ENCODE assay signal across 1 cellular context in genomic region chr6:11830105-11830504, GRCh38.
TF ChIP-seq lines count a peak whose summit lies in the region.

No MANE protein-coding gene starts in this region.

TF ChIP-seq in GM12878, 131 proteins besides CTCF, POLR2A, EP300 and RAD21 (continued from another document):
- TF ChIP-seq ZBTB4 (CRISPR knock-in tag; IDR thresholded peaks at IDR 0.05) (no peak), IKZF1 (conservative IDR thresholded peaks at IDR 0.05) (peak; percentile 65), TCF12 (IDR thresholded peaks at IDR 0.05; ENCODE audit: low read depth, low read length) (peak; percentile 93), RBBP5 (conservative IDR thresholded peaks at IDR 0.05) (no peak), ZNF384 (IDR thresholded peaks at IDR 0.05; ENCODE audit: borderline replicate concordance, low read depth, low read length) (no peak), KLF5 (IDR thresholded peaks at IDR 0.05; ENCODE audit: partially characterized antibody) (peak; percentile 58), ZBTB33 (IDR thresholded peaks at IDR 0.05) (no peak), BHLHE40 (IDR thresholded peaks at IDR 0.05; ENCODE audit: borderline replicate concordance in 1 of 2, low read depth in 2 of 2, low read length in 1 of 2) (peak in 1 of 2 experiments; percentile 40; a peak in 1 of 4 replicates), CHD2 (IDR thresholded peaks at IDR 0.05; ENCODE audit: borderline replicate concordance, low read depth, low read length) (0 out of 2 replicates have a peak, but pooled peaks have one; percentile 31), MEF2B (IDR thresholded peaks at IDR 0.05; ENCODE audit: partially characterized antibody, poor library complexity, severe bottlenecking) (peak; percentile 12), SMAD5 (IDR thresholded peaks at IDR 0.05; ENCODE audit: low read depth) (no peak), ZNF217 (IDR thresholded peaks at IDR 0.05) (no peak), PAX5 (IDR thresholded peaks at IDR 0.05; ENCODE audit: borderline replicate concordance, low read depth, low read length) (0 out of 2 replicates have a peak, but pooled peaks have one; percentile 14), ZNF687 (IDR thresholded peaks at IDR 0.05) (no peak; the same call in none of the 2 replicates), POU2F2 (IDR thresholded peaks at IDR 0.05; ENCODE audit: borderline replicate concordance, low read depth, low read length) (no peak), ETV6 (conservative IDR thresholded peaks at IDR 0.05 in 1 of 2, IDR thresholded peaks at IDR 0.05 in 1 of 2; ENCODE audit: borderline replicate concordance in 1 of 2, low read depth in 1 of 2) (no peak), DPF2 (IDR thresholded peaks at IDR 0.05) (0 out of 2 replicates have a peak, but pooled peaks have one; percentile 26), SPI1 (IDR thresholded peaks at IDR 0.05; ENCODE audit: borderline replicate concordance, insufficient read depth, low read depth, low read length) (no peak), NR2F1 (conservative IDR thresholded peaks at IDR 0.05) (peak; percentile 34; the same call in 1 of the 2 replicates), HSF1 (IDR thresholded peaks at IDR 0.05; ENCODE audit: low read depth, low read length) (no peak), MYB (IDR thresholded peaks at IDR 0.05; ENCODE audit: borderline replicate concordance, low read depth, low read length) (no peak), TCF3 (IDR thresholded peaks at IDR 0.05; ENCODE audit: borderline replicate concordance, insufficient read depth, low read depth, low read length) (peak; percentile 83; the same call in 1 of the 2 replicates), SKIL (IDR thresholded peaks at IDR 0.05; ENCODE audit: low read depth, poor library complexity, severe bottlenecking) (no peak), ESRRA (IDR thresholded peaks at IDR 0.05; ENCODE audit: low read length) (peak; percentile 94), RUNX3 (IDR thresholded peaks at IDR 0.05; ENCODE audit: low read length) (0 out of 2 replicates have a peak, but pooled peaks have one; percentile 4)
- TF ChIP-seq, protein P1, sequence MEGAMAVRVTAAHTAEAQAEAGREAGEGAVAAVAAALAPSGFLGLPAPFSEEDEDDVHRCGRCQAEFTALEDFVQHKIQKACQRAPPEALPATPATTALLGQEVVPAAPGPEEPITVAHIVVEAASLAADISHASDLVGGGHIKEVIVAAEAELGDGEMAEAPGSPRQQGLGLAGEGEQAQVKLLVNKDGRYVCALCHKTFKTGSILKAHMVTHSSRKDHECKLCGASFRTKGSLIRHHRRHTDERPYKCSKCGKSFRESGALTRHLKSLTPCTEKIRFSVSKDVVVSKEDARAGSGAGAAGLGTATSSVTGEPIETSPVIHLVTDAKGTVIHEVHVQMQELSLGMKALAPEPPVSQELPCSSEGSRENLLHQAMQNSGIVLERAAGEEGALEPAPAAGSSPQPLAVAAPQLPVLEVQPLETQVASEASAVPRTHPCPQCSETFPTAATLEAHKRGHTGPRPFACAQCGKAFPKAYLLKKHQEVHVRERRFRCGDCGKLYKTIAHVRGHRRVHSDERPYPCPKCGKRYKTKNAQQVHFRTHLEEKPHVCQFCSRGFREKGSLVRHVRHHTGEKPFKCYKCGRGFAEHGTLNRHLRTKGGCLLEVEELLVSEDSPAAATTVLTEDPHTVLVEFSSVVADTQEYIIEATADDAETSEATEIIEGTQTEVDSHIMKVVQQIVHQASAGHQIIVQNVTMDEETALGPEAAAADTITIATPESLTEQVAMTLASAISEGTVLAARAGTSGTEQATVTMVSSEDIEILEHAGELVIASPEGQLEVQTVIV (IDR thresholded peaks at IDR 0.05; ENCODE audit: borderline replicate concordance, partially characterized antibody): no peak
- TF ChIP-seq, protein P2, sequence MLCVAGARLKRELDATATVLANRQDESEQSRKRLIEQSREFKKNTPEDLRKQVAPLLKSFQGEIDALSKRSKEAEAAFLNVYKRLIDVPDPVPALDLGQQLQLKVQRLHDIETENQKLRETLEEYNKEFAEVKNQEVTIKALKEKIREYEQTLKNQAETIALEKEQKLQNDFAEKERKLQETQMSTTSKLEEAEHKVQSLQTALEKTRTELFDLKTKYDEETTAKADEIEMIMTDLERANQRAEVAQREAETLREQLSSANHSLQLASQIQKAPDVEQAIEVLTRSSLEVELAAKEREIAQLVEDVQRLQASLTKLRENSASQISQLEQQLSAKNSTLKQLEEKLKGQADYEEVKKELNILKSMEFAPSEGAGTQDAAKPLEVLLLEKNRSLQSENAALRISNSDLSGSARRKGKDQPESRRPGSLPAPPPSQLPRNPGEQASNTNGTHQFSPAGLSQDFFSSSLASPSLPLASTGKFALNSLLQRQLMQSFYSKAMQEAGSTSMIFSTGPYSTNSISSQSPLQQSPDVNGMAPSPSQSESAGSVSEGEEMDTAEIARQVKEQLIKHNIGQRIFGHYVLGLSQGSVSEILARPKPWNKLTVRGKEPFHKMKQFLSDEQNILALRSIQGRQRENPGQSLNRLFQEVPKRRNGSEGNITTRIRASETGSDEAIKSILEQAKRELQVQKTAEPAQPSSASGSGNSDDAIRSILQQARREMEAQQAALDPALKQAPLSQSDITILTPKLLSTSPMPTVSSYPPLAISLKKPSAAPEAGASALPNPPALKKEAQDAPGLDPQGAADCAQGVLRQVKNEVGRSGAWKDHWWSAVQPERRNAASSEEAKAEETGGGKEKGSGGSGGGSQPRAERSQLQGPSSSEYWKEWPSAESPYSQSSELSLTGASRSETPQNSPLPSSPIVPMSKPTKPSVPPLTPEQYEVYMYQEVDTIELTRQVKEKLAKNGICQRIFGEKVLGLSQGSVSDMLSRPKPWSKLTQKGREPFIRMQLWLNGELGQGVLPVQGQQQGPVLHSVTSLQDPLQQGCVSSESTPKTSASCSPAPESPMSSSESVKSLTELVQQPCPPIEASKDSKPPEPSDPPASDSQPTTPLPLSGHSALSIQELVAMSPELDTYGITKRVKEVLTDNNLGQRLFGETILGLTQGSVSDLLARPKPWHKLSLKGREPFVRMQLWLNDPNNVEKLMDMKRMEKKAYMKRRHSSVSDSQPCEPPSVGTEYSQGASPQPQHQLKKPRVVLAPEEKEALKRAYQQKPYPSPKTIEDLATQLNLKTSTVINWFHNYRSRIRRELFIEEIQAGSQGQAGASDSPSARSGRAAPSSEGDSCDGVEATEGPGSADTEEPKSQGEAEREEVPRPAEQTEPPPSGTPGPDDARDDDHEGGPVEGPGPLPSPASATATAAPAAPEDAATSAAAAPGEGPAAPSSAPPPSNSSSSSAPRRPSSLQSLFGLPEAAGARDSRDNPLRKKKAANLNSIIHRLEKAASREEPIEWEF (IDR thresholded peaks at IDR 0.05; ENCODE audit: insufficient replicate concordance, low read depth, low read length): no peak
